Comparison of ENCODE assay signal across 1 cellular context in genomic region chr5:132489871-132490483, GRCh38.
TF ChIP-seq lines count a peak whose summit lies in the region.

No MANE protein-coding gene starts in this region.

TF ChIP-seq in HEK293, 187 proteins besides CTCF, POLR2A, EP300 and RAD21 (continued from another document):
- TF ChIP-seq EGR2 (tag by site-specific recombination; IDR thresholded peaks at IDR 0.05; ENCODE audit: low read depth) (peak; percentile 63), SCRT1 (tag by site-specific recombination; IDR thresholded peaks at IDR 0.05; ENCODE audit: borderline replicate concordance) (peak; percentile 96), SP2 (tag by site-specific recombination; IDR thresholded peaks at IDR 0.05) (peak; percentile 60), ZSCAN16 (tag by site-specific recombination; IDR thresholded peaks at IDR 0.05) (0 out of 2 replicates have a peak, but pooled peaks have one; percentile 10), ZNF341 (tag by site-specific recombination; IDR thresholded peaks at IDR 0.05; ENCODE audit: low read depth) (peak; percentile 14; the same call in 1 of the 2 replicates)
